13 cellular contexts compared by ENCODE assay signal in the genomic region with DNA sequence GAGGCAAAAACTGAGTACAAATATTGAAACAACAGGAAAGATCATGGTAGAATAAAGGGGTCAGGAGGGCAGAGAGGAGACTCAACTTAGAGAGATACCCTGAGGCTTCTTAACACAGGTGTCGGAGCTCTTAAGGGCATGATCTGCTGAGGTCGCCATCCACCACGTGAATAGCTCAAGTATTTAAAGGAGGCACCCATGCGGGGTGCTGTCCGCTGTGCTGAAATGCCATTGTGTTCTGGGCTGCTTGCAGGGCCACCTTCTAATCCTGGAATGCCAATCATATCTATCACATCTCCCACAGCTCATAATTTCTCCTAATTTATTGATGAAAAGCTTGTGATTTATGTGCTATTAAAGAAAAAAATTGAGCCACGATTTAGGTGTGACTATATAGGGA.
A peak's percentile ranks its signal among the peaks of the same experiment; 100 is the strongest.
DNase-seq lines count a peak whose midpoint lies in the region; FAIRE-seq and TF ChIP-seq lines count a peak whose summit lies in the region.
"Had no signal": no experiment of that assay in that cellular context is flagged by ENCODE, and none has a peak within 500 bp of the region (broad histone marks: within the 10 kb centered on the region; RNA-seq: fewer than 3 reads in every experiment).

No MANE protein-coding gene starts in this region.

- no peak overlapping the region for H3K4me3 Mint-ChIP-seq in glutamatergic neuron (ENCODE audit: unreplicated experiment)
- H3K4me3 Mint-ChIP-seq: stimulated activated effector memory CD8-positive, alpha-beta T cell treated with anti-CD3 and anti-CD28 coated beads, Interleukin-12 subunit alpha, Interleukin-12 subunit beta, amount 100 ng/mL, for 72 hours had no signal

- no peaks in the 10 kb centered on the region for H3K36me3 Mint-ChIP-seq in glutamatergic neuron (ENCODE audit: unreplicated experiment)
- H3K36me3 Mint-ChIP-seq: stimulated activated effector memory CD8-positive, alpha-beta T cell treated with anti-CD3 and anti-CD28 coated beads, Interleukin-12 subunit alpha, Interleukin-12 subunit beta, amount 100 ng/mL, for 72 hours had no signal

- H3K9me3 Mint-ChIP-seq in glutamatergic neuron (ENCODE audit: unreplicated experiment) = no peaks in the 10 kb centered on the region
- H3K9me3 Mint-ChIP-seq: activated T-helper 2 cell treated with anti-CD3 and anti-CD28 coated beads, Interferon-gamma antibody, Interleukin-2, Interleukin-4, amounts not matched to agents 10 μg/mL and 5 μg/mL and 100 μg/mL, durations not matched to agents 14 hours and 24 hours and 36 hours; stimulated activated effector memory CD8-positive, alpha-beta T cell treated with anti-CD3 and anti-CD28 coated beads, Interleukin-12 subunit alpha, Interleukin-12 subunit beta, amount 100 ng/mL, for 72 hours had no signal

- TF ChIP-seq CTCF in cardiac muscle cell (IDR thresholded peaks at IDR 0.05; ENCODE audit: low read depth, low read length) (no peak), right atrium auricular region (IDR thresholded peaks at IDR 0.05) (no peak), epithelial cell of esophagus (IDR thresholded peaks at IDR 0.05; ENCODE audit: insufficient read depth, low read depth, low read length, missing control alignments) (no peak), glutamatergic neuron (IDR thresholded peaks at IDR 0.05; ENCODE audit: partially characterized antibody, unreplicated experiment) (no peak), sigmoid colon (IDR thresholded peaks at IDR 0.05) (no peak)

- H3K27ac ChIP-seq in cardiac muscle cell (no peak overlapping the region), right atrium auricular region (no peak overlapping the region), small intestine (ENCODE audit: low read depth in 1 of 2, low read length in 1 of 2) (no peak overlapping the region), sigmoid colon (no peak overlapping the region)
- H3K27ac ChIP-seq: esophagus muscularis mucosa, parathyroid adenoma, SJSA1 had no signal

- 4 to 10% (median 6%) methylated on average over 6 of the region's 6 CpGs for WGBS in small intestine, 3 donors
- 6 to 7% methylated on average over 6 of the region's 6 CpGs for WGBS in sigmoid colon, 2 donors

- H3K36me3 ChIP-seq in cardiac muscle cell (no peaks in the 10 kb centered on the region), right atrium auricular region (no peaks in the 10 kb centered on the region), small intestine (ENCODE audit: control insufficient read depth in 2 of 2, insufficient read depth in 2 of 2, low read length in 2 of 2) (no peaks in the 10 kb centered on the region), sigmoid colon (no peaks in the 10 kb centered on the region)
- H3K36me3 ChIP-seq: esophagus muscularis mucosa, SJSA1 had no signal

- H3K4me3 ChIP-seq in cardiac muscle cell (no peak overlapping the region), right atrium auricular region (no peak overlapping the region), epithelial cell of esophagus (ENCODE audit: low read length) (no peak overlapping the region), small intestine (ENCODE audit: low read depth in 1 of 2, low read length in 2 of 2) (no peak overlapping the region), sigmoid colon (no peak overlapping the region)
- H3K4me3 ChIP-seq: esophagus muscularis mucosa, SJSA1 had no signal

- no peak for TF ChIP-seq POLR2A in sigmoid colon (IDR thresholded peaks at IDR 0.05)

- H3K27me3 Mint-ChIP-seq in glutamatergic neuron (ENCODE audit: unreplicated experiment) = no peaks in the 10 kb centered on the region

- H3K4me1 Mint-ChIP-seq in glutamatergic neuron (ENCODE audit: low read depth, unreplicated experiment) = no peaks in the 10 kb centered on the region
- H3K4me1 Mint-ChIP-seq: stimulated activated effector memory CD8-positive, alpha-beta T cell treated with anti-CD3 and anti-CD28 coated beads, Interleukin-12 subunit alpha, Interleukin-12 subunit beta, amount 100 ng/mL, for 72 hours had no signal

- no peaks in the 10 kb centered on the region for H3K9me3 ChIP-seq in cardiac muscle cell (ENCODE audit: low read depth)
- H3K9me3 ChIP-seq in right atrium auricular region = no peaks in the 10 kb centered on the region
- no peaks in the 10 kb centered on the region for H3K9me3 ChIP-seq in small intestine (ENCODE audit: control insufficient read depth, low read depth)
- no peaks in the 10 kb centered on the region for H3K9me3 ChIP-seq in sigmoid colon
- H3K9me3 ChIP-seq: esophagus muscularis mucosa, SJSA1 had no signal

- H3K4me1 ChIP-seq in cardiac muscle cell (ENCODE audit: low read depth) (no peaks in the 10 kb centered on the region), right atrium auricular region (no peaks in the 10 kb centered on the region), small intestine (ENCODE audit: control insufficient read depth in 2 of 2, insufficient read depth in 1 of 2, low read depth in 1 of 2, low read length in 1 of 2) (no peaks in the 10 kb centered on the region), sigmoid colon (no peaks in the 10 kb centered on the region)
- H3K4me1 ChIP-seq: esophagus muscularis mucosa, parathyroid adenoma, SJSA1 had no signal

- peak; percentile 4 to 78 for DNase-seq in cardiac muscle cell (ENCODE audit: low read depth in 1 of 2, low spot score in 1 of 2)
- no peak for DNase-seq in right atrium auricular region (ENCODE audit: low spot score)
- peak; percentile 22 for DNase-seq in NCI-H460 (ENCODE audit: extremely low read depth, low read depth)
- peak; percentile 27 for DNase-seq in epithelial cell of esophagus (ENCODE audit: low read depth)
- DNase-seq in small intestine = peak; percentile 1
- DNase-seq in glutamatergic neuron = no peak
- DNase-seq in NCI-H1105 treated with DMSO at 0.1 percent for 48 hours (lab: John Stamatoyannopoulos, UW) = no peak
- DNase-seq in sigmoid colon = no peak

- intact Hi-C loops in sigmoid colon (cut with DNase I) = no loop called here

- no peak for FAIRE-seq in small intestine (lab: Jason Lieb, UNC)

- no peak overlapping the region for H3K27ac Mint-ChIP-seq in glutamatergic neuron (ENCODE audit: unreplicated experiment)
- H3K27ac Mint-ChIP-seq: activated T-helper 2 cell treated with anti-CD3 and anti-CD28 coated beads, Interferon-gamma antibody, Interleukin-2, Interleukin-4, amounts not matched to agents 10 μg/mL and 5 μg/mL and 100 μg/mL, durations not matched to agents 14 hours and 24 hours and 36 hours; stimulated activated effector memory CD8-positive, alpha-beta T cell treated with anti-CD3 and anti-CD28 coated beads, Interleukin-12 subunit alpha, Interleukin-12 subunit beta, amount 100 ng/mL, for 72 hours had no signal

- H3K27me3 ChIP-seq in cardiac muscle cell (no peaks in the 10 kb centered on the region), right atrium auricular region (no peaks in the 10 kb centered on the region), small intestine (ENCODE audit: control insufficient read depth in 2 of 2, insufficient read depth in 2 of 2, low read length in 2 of 2) (peaks cover 0 to 4% of the 10 kb centered on the region in 2 donors), sigmoid colon (peaks cover 0 to 22% (median 0%) of the 10 kb centered on the region in 3 donors)

- TF ChIP-seq EP300 in sigmoid colon (IDR thresholded peaks at IDR 0.05) = no peak

Comparison
In these comparisons a context has a peak if more than half of its experiments do, and no peak if none do; other contexts are left out.
1. DNase-seq: peak in cardiac muscle cell (2 of 2), NCI-H460 (single experiment), epithelial cell of esophagus (single experiment) and small intestine (single experiment); none in right atrium auricular region (single experiment), glutamatergic neuron (single experiment), NCI-H1105 treated with DMSO at 0.1 percent for 48 hours (single experiment) and sigmoid colon (single experiment).